Comparison of ENCODE assay signal across 8 cellular contexts in genomic region chr13:21674271-21675009, GRCh38. TPM values are rescaled to one million over a fixed set of nuclear protein-coding genes. Genes with fewer than 3 reads are reported as not detected.
DNase-seq lines count a peak whose midpoint lies in the region; ATAC-seq and TF ChIP-seq lines count a peak whose summit lies in the region.

No MANE protein-coding gene starts in this region.

- H3K36me3 ChIP-seq in RWPE2 (ENCODE audit: low read depth) (no peaks in the 10 kb centered on the region), colonic mucosa (no peaks in the 10 kb centered on the region), mesendoderm (ENCODE audit: control insufficient read depth, insufficient read depth, low read length) (no peaks in the 10 kb centered on the region), tibial artery (no peaks in the 10 kb centered on the region)

- H3K27me3 ChIP-seq in RWPE2 (ENCODE audit: insufficient read depth, poor library complexity, severe bottlenecking) = peaks cover 56% of the 10 kb centered on the region
- peaks cover 10% of the 10 kb centered on the region for H3K27me3 ChIP-seq in colonic mucosa
- peaks cover 25% of the 10 kb centered on the region for H3K27me3 ChIP-seq in mesendoderm (ENCODE audit: insufficient read depth, low read length, poor library complexity)
- H3K27me3 ChIP-seq in tibial artery = peaks cover 0 to 42% of the 10 kb centered on the region in 2 donors

- ATAC-seq in RWPE2 (ENCODE audit: low read depth) = no peak
- ATAC-seq in HG03469 (IDR thresholded peaks at IDR 0.05; ENCODE audit: unreplicated experiment) = no peak

- no peak overlapping the region for H4K5ac ChIP-seq in mesendoderm (ENCODE audit: low read length)

- H3K56ac ChIP-seq in mesendoderm (ENCODE audit: low read length) = peak overlapping the region; percentile 50

- no peak overlapping the region for H3K4ac ChIP-seq in mesendoderm (ENCODE audit: low read depth, low read length)

- H3K23ac ChIP-seq in mesendoderm (ENCODE audit: low read length) = no peak overlapping the region

- no peak overlapping the region for H2BK120ac ChIP-seq in mesendoderm (ENCODE audit: low read depth, low read length)

- intact Hi-C loops in colonic mucosa (cut with DNase I) = no loop called here
- intact Hi-C loops in tibial artery (cut with DNase I; ENCODE audit: low total_unique reads) = no loop called here

- H3K18ac ChIP-seq in mesendoderm (ENCODE audit: low read length) = no peak overlapping the region

- H4K8ac ChIP-seq in mesendoderm (ENCODE audit: low read depth, low read length) = no peak overlapping the region

- DNase-seq in NCI-H2081 (lab: John Stamatoyannopoulos, UW) = peak; percentile 41 to 67
- no peak for DNase-seq in NCI-H2081 treated with DMSO at 0.1 percent for 48 hours (lab: John Stamatoyannopoulos, UW)
- no peak for DNase-seq in RWPE2 (ENCODE audit: low spot score)
- DNase-seq in colonic mucosa = peak; percentile 36
- DNase-seq in mesendoderm = peak; percentile 53
- DNase-seq in tibial artery = no peak
- no peak for DNase-seq in foreskin melanocyte

- no peak overlapping the region for H2BK15ac ChIP-seq in mesendoderm (replicated peaks; ENCODE audit: low read depth)

- no peaks in the 10 kb centered on the region for H3K79me1 ChIP-seq in mesendoderm (ENCODE audit: low read length)

- H3K4me1 ChIP-seq in RWPE2 (ENCODE audit: insufficient read depth, poor library complexity, severe bottlenecking) = peaks cover 4% of the 10 kb centered on the region
- peaks cover 23% of the 10 kb centered on the region for H3K4me1 ChIP-seq in colonic mucosa
- no peaks in the 10 kb centered on the region for H3K4me1 ChIP-seq in mesendoderm (ENCODE audit: control insufficient read depth, low read depth, low read length)
- H3K4me1 ChIP-seq in tibial artery = peaks cover 0 to 50% (median 43%) of the 10 kb centered on the region in 4 donors

- H3K4me3 ChIP-seq in RWPE2 (ENCODE audit: severe bottlenecking) (peak overlapping the region; percentile 40), colonic mucosa (peak overlapping the region; percentile 68), mesendoderm (ENCODE audit: low read length) (peak overlapping the region; percentile 17), tibial artery (peak overlapping the region; percentile 51 to 60)

- peak overlapping the region; percentile 12 to 53 for H3K9ac ChIP-seq in colonic mucosa (ENCODE audit: low read depth in 2 of 2, low read length in 2 of 2)
- H3K9ac ChIP-seq in mesendoderm (ENCODE audit: low read length) = no peak overlapping the region

- H2BK5ac ChIP-seq in mesendoderm (ENCODE audit: low read length) = no peak overlapping the region

- no peak overlapping the region for H2AK5ac ChIP-seq in mesendoderm (ENCODE audit: low read length)

- no peaks in the 10 kb centered on the region for H3K9me3 ChIP-seq in RWPE2 (ENCODE audit: severe bottlenecking)
- no peaks in the 10 kb centered on the region for H3K9me3 ChIP-seq in colonic mucosa
- H3K9me3 ChIP-seq in tibial artery = no peaks in the 10 kb centered on the region

- H3K27ac ChIP-seq in RWPE2 (ENCODE audit: poor library complexity, severe bottlenecking) = no peak overlapping the region
- H3K27ac ChIP-seq in colonic mucosa = no peak overlapping the region
- H3K27ac ChIP-seq in mesendoderm (ENCODE audit: low read depth, low read length) = no peak overlapping the region
- H3K27ac ChIP-seq in tibial artery = no peak overlapping the region

- WGBS in mesendoderm (ENCODE audit: extremely low coverage, insufficient coverage, low lambda C conversion rate) = no CpG with 5 or more reads among the region's 61 CpGs

- H3K79me2 ChIP-seq in mesendoderm (ENCODE audit: control insufficient read depth, insufficient read depth, low read length) = no peaks in the 10 kb centered on the region

- H3K4me2 ChIP-seq in mesendoderm (ENCODE audit: low read length) = peak overlapping the region; percentile 65

- TF ChIP-seq CTCF in RWPE2 (IDR thresholded peaks at IDR 0.05; ENCODE audit: poor library complexity, severe bottlenecking) (no peak), colonic mucosa (IDR thresholded peaks at IDR 0.05) (no peak), tibial artery (IDR thresholded peaks at IDR 0.05) (no peak)

RNA-seq across cellular contexts. Expression of gene FGF9, which starts 3.6 kb away (rescaled TPM):
- total RNA-seq in colonic mucosa = 1 to 10 TPM in 1 of 2 donors, under 1 TPM in 1; 0.67 to 1.2 TPM
- 0.06 TPM for polyA plus RNA-seq in mesendoderm (2013, experiment 1 of 2)
- polyA plus RNA-seq in mesendoderm (2013, experiment 2 of 2) = 0.03 TPM

Comparison
In these comparisons a context has a peak if more than half of its experiments do, and no peak if none do; other contexts are left out.
1. DNase-seq: peak in NCI-H2081 (2 of 2), colonic mucosa (single experiment) and mesendoderm (single experiment); none in NCI-H2081 treated with DMSO at 0.1 percent for 48 hours (single experiment), RWPE2 (single experiment), tibial artery (0 of 2) and foreskin melanocyte (single experiment).
2. H3K4me3 ChIP-seq: peak in every context shown above with its lines; median percentile 68 in colonic mucosa; 56 in tibial artery; 40 in RWPE2; 17 in mesendoderm.